In the genomic region with DNA sequence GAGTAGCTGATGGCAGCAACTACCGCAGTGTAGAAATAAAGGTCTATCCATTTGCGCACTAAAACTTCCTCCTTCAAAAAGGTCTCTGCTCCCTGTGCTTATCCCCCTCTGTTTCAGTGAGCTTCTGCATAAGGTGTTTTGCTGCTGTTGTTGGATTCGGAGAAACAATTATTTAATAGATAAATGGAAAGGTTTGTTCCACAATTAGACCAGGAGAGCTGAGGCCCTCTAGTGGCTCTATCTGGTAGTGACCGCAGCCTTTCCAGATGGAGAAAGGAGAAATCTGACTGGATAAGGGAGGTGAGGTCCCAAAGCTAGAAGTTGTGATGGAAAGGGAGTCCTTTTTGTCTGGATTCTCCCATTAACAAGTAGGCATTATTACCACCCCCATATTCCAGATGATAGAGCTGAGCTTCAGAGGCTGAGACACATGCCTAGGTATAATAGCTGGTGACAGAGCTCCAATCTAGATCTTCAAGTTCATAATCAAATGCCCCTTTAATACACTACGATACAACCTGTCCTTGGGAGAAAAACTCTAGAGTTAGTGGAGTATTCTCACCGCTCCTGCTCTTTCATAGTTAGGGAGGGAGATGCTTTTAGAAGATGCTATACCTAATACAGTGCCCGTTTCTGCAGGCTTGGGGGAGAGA, we compare ENCODE assay signal across 1 cellular context.
TF ChIP-seq lines count a peak whose summit lies in the region.

No MANE protein-coding gene starts in this region.

TF ChIP-seq in GM23338, 12 proteins besides CTCF, POLR2A, EP300 and RAD21 (continued from another document):
- TF ChIP-seq, protein P1, sequence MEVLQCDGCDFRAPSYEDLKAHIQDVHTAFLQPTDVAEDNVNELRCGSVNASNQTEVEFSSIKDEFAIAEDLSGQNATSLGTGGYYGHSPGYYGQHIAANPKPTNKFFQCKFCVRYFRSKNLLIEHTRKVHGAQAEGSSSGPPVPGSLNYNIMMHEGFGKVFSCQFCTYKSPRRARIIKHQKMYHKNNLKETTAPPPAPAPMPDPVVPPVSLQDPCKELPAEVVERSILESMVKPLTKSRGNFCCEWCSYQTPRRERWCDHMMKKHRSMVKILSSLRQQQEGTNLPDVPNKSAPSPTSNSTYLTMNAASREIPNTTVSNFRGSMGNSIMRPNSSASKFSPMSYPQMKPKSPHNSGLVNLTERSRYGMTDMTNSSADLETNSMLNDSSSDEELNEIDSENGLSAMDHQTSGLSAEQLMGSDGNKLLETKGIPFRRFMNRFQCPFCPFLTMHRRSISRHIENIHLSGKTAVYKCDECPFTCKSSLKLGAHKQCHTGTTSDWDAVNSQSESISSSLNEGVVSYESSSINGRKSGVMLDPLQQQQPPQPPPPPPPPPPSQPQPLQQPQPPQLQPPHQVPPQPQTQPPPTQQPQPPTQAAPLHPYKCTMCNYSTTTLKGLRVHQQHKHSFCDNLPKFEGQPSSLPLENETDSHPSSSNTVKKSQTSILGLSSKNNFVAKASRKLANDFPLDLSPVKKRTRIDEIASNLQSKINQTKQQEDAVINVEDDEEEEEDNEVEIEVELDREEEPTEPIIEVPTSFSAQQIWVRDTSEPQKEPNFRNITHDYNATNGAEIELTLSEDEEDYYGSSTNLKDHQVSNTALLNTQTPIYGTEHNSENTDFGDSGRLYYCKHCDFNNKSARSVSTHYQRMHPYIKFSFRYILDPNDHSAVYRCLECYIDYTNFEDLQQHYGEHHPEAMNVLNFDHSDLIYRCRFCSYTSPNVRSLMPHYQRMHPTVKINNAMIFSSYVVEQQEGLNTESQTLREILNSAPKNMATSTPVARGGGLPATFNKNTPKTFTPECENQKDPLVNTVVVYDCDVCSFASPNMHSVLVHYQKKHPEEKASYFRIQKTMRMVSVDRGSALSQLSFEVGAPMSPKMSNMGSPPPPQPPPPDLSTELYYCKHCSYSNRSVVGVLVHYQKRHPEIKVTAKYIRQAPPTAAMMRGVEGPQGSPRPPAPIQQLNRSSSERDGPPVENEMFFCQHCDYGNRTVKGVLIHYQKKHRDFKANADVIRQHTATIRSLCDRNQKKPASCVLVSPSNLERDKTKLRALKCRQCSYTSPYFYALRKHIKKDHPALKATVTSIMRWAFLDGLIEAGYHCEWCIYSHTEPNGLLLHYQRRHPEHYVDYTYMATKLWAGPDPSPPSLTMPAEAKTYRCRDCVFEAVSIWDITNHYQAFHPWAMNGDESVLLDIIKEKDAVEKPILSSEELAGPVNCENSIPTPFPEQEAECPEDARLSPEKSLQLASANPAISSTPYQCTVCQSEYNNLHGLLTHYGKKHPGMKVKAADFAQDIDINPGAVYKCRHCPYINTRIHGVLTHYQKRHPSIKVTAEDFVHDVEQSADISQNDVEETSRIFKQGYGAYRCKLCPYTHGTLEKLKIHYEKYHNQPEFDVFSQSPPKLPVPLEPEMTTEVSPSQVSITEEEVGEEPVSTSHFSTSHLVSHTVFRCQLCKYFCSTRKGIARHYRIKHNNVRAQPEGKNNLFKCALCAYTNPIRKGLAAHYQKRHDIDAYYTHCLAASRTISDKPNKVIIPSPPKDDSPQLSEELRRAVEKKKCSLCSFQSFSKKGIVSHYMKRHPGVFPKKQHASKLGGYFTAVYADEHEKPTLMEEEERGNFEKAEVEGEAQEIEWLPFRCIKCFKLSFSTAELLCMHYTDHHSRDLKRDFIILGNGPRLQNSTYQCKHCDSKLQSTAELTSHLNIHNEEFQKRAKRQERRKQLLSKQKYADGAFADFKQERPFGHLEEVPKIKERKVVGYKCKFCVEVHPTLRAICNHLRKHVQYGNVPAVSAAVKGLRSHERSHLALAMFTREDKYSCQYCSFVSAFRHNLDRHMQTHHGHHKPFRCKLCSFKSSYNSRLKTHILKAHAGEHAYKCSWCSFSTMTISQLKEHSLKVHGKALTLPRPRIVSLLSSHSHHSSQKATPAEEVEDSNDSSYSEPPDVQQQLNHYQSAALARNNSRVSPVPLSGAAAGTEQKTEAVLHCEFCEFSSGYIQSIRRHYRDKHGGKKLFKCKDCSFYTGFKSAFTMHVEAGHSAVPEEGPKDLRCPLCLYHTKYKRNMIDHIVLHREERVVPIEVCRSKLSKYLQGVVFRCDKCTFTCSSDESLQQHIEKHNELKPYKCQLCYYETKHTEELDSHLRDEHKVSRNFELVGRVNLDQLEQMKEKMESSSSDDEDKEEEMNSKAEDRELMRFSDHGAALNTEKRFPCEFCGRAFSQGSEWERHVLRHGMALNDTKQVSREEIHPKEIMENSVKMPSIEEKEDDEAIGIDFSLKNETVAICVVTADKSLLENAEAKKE (CRISPR knock-in tag; IDR thresholded peaks at IDR 0.05): no peak
- TF ChIP-seq POLR2AphosphoS5 (IDR thresholded peaks at IDR 0.05; ENCODE audit: low read depth) (no peak), JUNB (IDR thresholded peaks at IDR 0.05; ENCODE audit: unreplicated experiment) (no peak), CREB1 (CRISPR knock-in tag; IDR thresholded peaks at IDR 0.05; ENCODE audit: low read depth) (no peak), EZH2phosphoT487 (IDR thresholded peaks at IDR 0.05; ENCODE audit: unreplicated experiment) (no peak)
